9 cellular contexts compared by ENCODE assay signal in genomic region chr3:187974857-187975257, GRCh38.
A peak's percentile ranks its signal among the peaks of the same experiment; 100 is the strongest.
DNase-seq lines count a peak whose midpoint lies in the region; ATAC-seq, FAIRE-seq and TF ChIP-seq lines count a peak whose summit lies in the region.
"Had no signal": no experiment of that assay in that cellular context is flagged by ENCODE, and none has a peak within 500 bp of the region (broad histone marks: within the 10 kb centered on the region; RNA-seq: fewer than 3 reads in every experiment).

No MANE protein-coding gene starts in this region.

- no peaks in the 10 kb centered on the region for H3K4me1 ChIP-seq in PC-3 (ENCODE audit: insufficient read depth, low read length)

- TF ChIP-seq CTCF in PC-3 (conservative IDR thresholded peaks at IDR 0.05; ENCODE audit: low read depth, low read length) (peak; percentile 52), chondrocyte (IDR thresholded peaks at IDR 0.05) (peak; percentile 50)

- intact Hi-C loops in PC-3 (cut with micrococcal nuclease), result no loop called here

- H3K4me2 ChIP-seq in PC-3 (ENCODE audit: low read length), result no peak overlapping the region

- H3K4me3 Mint-ChIP-seq in activated CD8-positive, alpha-beta memory T cell treated with anti-CD3 and anti-CD28 coated beads, Interleukin-2, amount 10 ng/mL, durations not matched to agents 7 days and 5 days, result peak overlapping the region; percentile 62
- no peak overlapping the region for H3K4me3 Mint-ChIP-seq in chondrocyte (ENCODE audit: unreplicated experiment)
- H3K4me3 Mint-ChIP-seq in stimulated activated memory B cell treated with anti-CD40 and anti-IgM and Interleukin-4, amounts not matched to agents 10 μg/mL and 1 μg/mL and 100 μg/mL, for 72 hours, result peak overlapping the region; percentile 54

- H4K20me1 ChIP-seq in PC-3 (ENCODE audit: low read length), result no peaks in the 10 kb centered on the region

- H3K9ac ChIP-seq in PC-3 (ENCODE audit: low read length), result no peak overlapping the region

- no peak for DNase-seq in activated CD8-positive, alpha-beta memory T cell treated with anti-CD3 and anti-CD28 coated beads, Interleukin-2, amount 10 ng/mL, durations not matched to agents 7 days and 5 days
- DNase-seq in activated CD8-positive, alpha-beta memory T cell treated with anti-CD3 and anti-CD28 coated beads for 24 hours, result no peak
- DNase-seq in PC-3 (no peak), chondrocyte (ENCODE audit: low spot score) (no peak), frontal cortex (ENCODE audit: low spot score in 2 of 2) (no peak), hypothalamus (lab: John Stamatoyannopoulos, UW) (no peak)

- no peaks in the 10 kb centered on the region for H3K27me3 Mint-ChIP-seq in activated CD8-positive, alpha-beta memory T cell treated with anti-CD3 and anti-CD28 coated beads, Interleukin-2, amount 10 ng/mL, durations not matched to agents 7 days and 5 days
- H3K27me3 Mint-ChIP-seq in chondrocyte (ENCODE audit: low read depth), result no peaks in the 10 kb centered on the region
- H3K27me3 Mint-ChIP-seq in stimulated activated memory B cell treated with anti-CD40 and anti-IgM and Interleukin-4, amounts not matched to agents 10 μg/mL and 1 μg/mL and 100 μg/mL, for 72 hours, result peaks cover 25% of the 10 kb centered on the region

- peak; percentile 79 for ATAC-seq in activated CD8-positive, alpha-beta memory T cell treated with anti-CD3 and anti-CD28 coated beads, Interleukin-2, amount 10 ng/mL, durations not matched to agents 7 days and 5 days
- ATAC-seq in PC-3 (no peak), HG03565 (IDR thresholded peaks at IDR 0.05; ENCODE audit: unreplicated experiment) (no peak)
- ATAC-seq in stimulated activated memory B cell treated with anti-CD40 and anti-IgM and Interleukin-4, amounts not matched to agents 10 μg/mL and 1 μg/mL and 100 μg/mL, for 72 hours, result no peak

- H3K9me3 Mint-ChIP-seq in activated CD8-positive, alpha-beta memory T cell treated with anti-CD3 and anti-CD28 coated beads, Interleukin-2, amount 10 ng/mL, durations not matched to agents 7 days and 5 days (ENCODE audit: low read depth), result peaks cover 4% of the 10 kb centered on the region
- peaks cover 5% of the 10 kb centered on the region for H3K9me3 Mint-ChIP-seq in chondrocyte (ENCODE audit: low read depth)
- peaks cover 3% of the 10 kb centered on the region for H3K9me3 Mint-ChIP-seq in stimulated activated memory B cell treated with anti-CD40 and anti-IgM and Interleukin-4, amounts not matched to agents 10 μg/mL and 1 μg/mL and 100 μg/mL, for 72 hours

- POLR2A ChIA-PET in PC-3 (lab: Charles Lee; ENCODE audit: unreplicated experiment), result no interaction called here

- peaks cover 59% of the 10 kb centered on the region for H3K4me1 Mint-ChIP-seq in activated CD8-positive, alpha-beta memory T cell treated with anti-CD3 and anti-CD28 coated beads, Interleukin-2, amount 10 ng/mL, durations not matched to agents 7 days and 5 days
- peaks cover 14% of the 10 kb centered on the region for H3K4me1 Mint-ChIP-seq in chondrocyte (ENCODE audit: low read depth)
- peaks cover 59% of the 10 kb centered on the region for H3K4me1 Mint-ChIP-seq in stimulated activated memory B cell treated with anti-CD40 and anti-IgM and Interleukin-4, amounts not matched to agents 10 μg/mL and 1 μg/mL and 100 μg/mL, for 72 hours

- H3K9me3 ChIP-seq in PC-3 (ENCODE audit: low read length), result no peaks in the 10 kb centered on the region

- H3K36me3 ChIP-seq in PC-3 (ENCODE audit: low read depth, low read length), result no peaks in the 10 kb centered on the region

- CTCF ChIA-PET in activated CD8-positive, alpha-beta memory T cell treated with anti-CD3 and anti-CD28 coated beads, Interleukin-2, amount 10 ng/mL, durations not matched to agents 7 days and 5 days (lab: Charles Lee), result interaction anchor here (0.6 to 4.6 kb wide), 17 partner anchors 10 to 980 kb away, joined by 3 to 37 read pairs (median 4); partner anchors contain the start of gene BCL6
- CTCF ChIA-PET in PC-3 (lab: Charles Lee), result interaction anchor here (0.6 kb wide), 1 partner anchor 98 kb away, joined by 3 read pairs; no protein-coding TSS in a partner anchor

- H3K79me2 ChIP-seq in PC-3 (ENCODE audit: low read length), result no peaks in the 10 kb centered on the region

- no TSS peak for BruUV-seq in PC-3 (replicated peaks; lab: Mats Ljungman, UMichigan)

- H3K27ac Mint-ChIP-seq in activated CD8-positive, alpha-beta memory T cell treated with anti-CD3 and anti-CD28 coated beads, Interleukin-2, amount 10 ng/mL, durations not matched to agents 7 days and 5 days, result peak overlapping the region; percentile 89
- H3K27ac Mint-ChIP-seq in chondrocyte (ENCODE audit: unreplicated experiment), result no peak overlapping the region
- H3K27ac Mint-ChIP-seq in stimulated activated memory B cell treated with anti-CD40 and anti-IgM and Interleukin-4, amounts not matched to agents 10 μg/mL and 1 μg/mL and 100 μg/mL, for 72 hours, result peak overlapping the region; percentile 35

- FAIRE-seq in frontal cortex (lab: Jason Lieb, UNC), result no peak
- FAIRE-seq: colon had no signal

- H3K27ac ChIP-seq in PC-3 (ENCODE audit: low read length), result no peak overlapping the region

- H3K4me3 ChIP-seq in PC-3 (ENCODE audit: low read length), result no peak overlapping the region

- no peaks in the 10 kb centered on the region for H3K27me3 ChIP-seq in PC-3 (ENCODE audit: low read length)

- peaks cover 10% of the 10 kb centered on the region for H3K36me3 Mint-ChIP-seq in activated CD8-positive, alpha-beta memory T cell treated with anti-CD3 and anti-CD28 coated beads, Interleukin-2, amount 10 ng/mL, durations not matched to agents 7 days and 5 days
- no peaks in the 10 kb centered on the region for H3K36me3 Mint-ChIP-seq in chondrocyte (ENCODE audit: low read depth)
- no peaks in the 10 kb centered on the region for H3K36me3 Mint-ChIP-seq in stimulated activated memory B cell treated with anti-CD40 and anti-IgM and Interleukin-4, amounts not matched to agents 10 μg/mL and 1 μg/mL and 100 μg/mL, for 72 hours

- H3K9me2 ChIP-seq in PC-3 (replicated peaks; ENCODE audit: low read length), result no peaks in the 10 kb centered on the region

- H2AFZ ChIP-seq in PC-3 (ENCODE audit: low read length), result no peak overlapping the region

- no peaks in the 10 kb centered on the region for H3F3A ChIP-seq in PC-3 (ENCODE audit: low read length, unreplicated experiment)
